Comparison of ENCODE assay signal across 1 cellular context in the genomic region with DNA sequence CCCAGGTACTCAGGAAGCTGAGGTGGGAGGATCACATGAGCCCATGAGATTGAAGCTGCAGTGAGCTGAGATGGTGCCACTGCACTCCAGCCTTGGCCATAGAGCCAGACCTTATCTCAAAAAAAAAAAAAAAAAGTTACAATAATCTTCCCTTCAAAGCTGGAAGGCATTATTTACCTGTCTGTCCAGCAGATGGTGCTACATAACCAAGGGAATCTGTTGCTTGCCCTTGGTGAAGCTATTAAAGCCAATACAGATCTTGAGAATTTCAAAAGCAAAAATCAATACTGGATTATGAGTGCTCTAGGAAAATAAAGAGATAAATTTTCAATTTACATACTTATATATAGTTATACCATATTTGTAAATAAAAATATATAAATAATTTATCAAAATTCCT.
A peak's percentile ranks its signal among the peaks of the same experiment; 100 is the strongest.
TF ChIP-seq lines count a peak whose summit lies in the region.

No MANE protein-coding gene starts in this region.

TF ChIP-seq in HepG2, 621 proteins besides CTCF, POLR2A, EP300 and RAD21 (continued from another document):
- TF ChIP-seq ZNF660 (CRISPR knock-in tag; IDR thresholded peaks at IDR 0.05; ENCODE audit: borderline replicate concordance, low read depth) (no peak), FOXA3 (CRISPR knock-in tag; IDR thresholded peaks at IDR 0.05) (0 out of 2 replicates have a peak, but pooled peaks have one; percentile 41), ZFP90 (CRISPR knock-in tag; IDR thresholded peaks at IDR 0.05; ENCODE audit: borderline replicate concordance) (no peak), JDP2 (CRISPR knock-in tag; IDR thresholded peaks at IDR 0.05; ENCODE audit: borderline replicate concordance) (no peak), SMC3 (IDR thresholded peaks at IDR 0.05; ENCODE audit: low read length) (peak; percentile 88), SOX13 (IDR thresholded peaks at IDR 0.05) (no peak), SOX13 (CRISPR knock-in tag; conservative IDR thresholded peaks at IDR 0.05 in 1 of 2, IDR thresholded peaks at IDR 0.05 in 1 of 2) (no peak), ZNF256 (CRISPR knock-in tag; conservative IDR thresholded peaks at IDR 0.05) (no peak)
- TF ChIP-seq, protein P1, sequence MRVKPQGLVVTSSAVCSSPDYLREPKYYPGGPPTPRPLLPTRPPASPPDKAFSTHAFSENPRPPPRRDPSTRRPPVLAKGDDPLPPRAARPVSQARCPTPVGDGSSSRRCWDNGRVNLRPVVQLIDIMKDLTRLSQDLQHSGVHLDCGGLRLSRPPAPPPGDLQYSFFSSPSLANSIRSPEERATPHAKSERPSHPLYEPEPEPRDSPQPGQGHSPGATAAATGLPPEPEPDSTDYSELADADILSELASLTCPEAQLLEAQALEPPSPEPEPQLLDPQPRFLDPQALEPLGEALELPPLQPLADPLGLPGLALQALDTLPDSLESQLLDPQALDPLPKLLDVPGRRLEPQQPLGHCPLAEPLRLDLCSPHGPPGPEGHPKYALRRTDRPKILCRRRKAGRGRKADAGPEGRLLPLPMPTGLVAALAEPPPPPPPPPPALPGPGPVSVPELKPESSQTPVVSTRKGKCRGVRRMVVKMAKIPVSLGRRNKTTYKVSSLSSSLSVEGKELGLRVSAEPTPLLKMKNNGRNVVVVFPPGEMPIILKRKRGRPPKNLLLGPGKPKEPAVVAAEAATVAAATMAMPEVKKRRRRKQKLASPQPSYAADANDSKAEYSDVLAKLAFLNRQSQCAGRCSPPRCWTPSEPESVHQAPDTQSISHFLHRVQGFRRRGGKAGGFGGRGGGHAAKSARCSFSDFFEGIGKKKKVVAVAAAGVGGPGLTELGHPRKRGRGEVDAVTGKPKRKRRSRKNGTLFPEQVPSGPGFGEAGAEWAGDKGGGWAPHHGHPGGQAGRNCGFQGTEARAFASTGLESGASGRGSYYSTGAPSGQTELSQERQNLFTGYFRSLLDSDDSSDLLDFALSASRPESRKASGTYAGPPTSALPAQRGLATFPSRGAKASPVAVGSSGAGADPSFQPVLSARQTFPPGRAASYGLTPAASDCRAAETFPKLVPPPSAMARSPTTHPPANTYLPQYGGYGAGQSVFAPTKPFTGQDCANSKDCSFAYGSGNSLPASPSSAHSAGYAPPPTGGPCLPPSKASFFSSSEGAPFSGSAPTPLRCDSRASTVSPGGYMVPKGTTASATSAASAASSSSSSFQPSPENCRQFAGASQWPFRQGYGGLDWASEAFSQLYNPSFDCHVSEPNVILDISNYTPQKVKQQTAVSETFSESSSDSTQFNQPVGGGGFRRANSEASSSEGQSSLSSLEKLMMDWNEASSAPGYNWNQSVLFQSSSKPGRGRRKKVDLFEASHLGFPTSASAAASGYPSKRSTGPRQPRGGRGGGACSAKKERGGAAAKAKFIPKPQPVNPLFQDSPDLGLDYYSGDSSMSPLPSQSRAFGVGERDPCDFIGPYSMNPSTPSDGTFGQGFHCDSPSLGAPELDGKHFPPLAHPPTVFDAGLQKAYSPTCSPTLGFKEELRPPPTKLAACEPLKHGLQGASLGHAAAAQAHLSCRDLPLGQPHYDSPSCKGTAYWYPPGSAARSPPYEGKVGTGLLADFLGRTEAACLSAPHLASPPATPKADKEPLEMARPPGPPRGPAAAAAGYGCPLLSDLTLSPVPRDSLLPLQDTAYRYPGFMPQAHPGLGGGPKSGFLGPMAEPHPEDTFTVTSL (CRISPR knock-in tag; IDR thresholded peaks at IDR 0.05; ENCODE audit: borderline replicate concordance): no peak
- TF ChIP-seq, protein P2, sequence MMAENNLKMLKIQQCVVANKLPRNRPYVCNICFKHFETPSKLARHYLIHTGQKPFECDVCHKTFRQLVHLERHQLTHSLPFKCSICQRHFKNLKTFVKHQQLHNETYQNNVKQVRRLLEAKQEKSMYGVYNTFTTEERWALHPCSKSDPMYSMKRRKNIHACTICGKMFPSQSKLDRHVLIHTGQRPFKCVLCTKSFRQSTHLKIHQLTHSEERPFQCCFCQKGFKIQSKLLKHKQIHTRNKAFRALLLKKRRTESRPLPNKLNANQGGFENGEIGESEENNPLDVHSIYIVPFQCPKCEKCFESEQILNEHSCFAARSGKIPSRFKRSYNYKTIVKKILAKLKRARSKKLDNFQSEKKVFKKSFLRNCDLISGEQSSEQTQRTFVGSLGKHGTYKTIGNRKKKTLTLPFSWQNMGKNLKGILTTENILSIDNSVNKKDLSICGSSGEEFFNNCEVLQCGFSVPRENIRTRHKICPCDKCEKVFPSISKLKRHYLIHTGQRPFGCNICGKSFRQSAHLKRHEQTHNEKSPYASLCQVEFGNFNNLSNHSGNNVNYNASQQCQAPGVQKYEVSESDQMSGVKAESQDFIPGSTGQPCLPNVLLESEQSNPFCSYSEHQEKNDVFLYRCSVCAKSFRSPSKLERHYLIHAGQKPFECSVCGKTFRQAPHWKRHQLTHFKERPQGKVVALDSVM (CRISPR knock-in tag; IDR thresholded peaks at IDR 0.05): no peak
